ENCODE assay signal across 8 cellular contexts in the genomic region with DNA sequence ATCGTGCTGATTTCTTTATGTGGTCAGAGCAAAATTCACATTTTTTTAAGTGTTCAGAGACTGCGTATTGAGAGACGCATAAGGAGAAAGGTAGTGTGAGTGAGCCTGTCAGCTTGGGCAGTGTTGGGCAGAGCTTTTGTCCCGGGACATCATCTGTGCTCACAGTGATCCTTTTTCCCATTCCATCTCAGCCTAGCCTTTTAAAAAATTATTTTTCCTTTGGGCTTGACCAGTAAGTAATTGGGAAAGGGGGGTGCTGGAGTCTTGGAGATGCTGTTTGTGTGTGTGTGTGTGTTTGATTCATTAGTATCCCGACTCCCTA. TPM values are rescaled to one million over a fixed set of nuclear protein-coding genes. Genes with fewer than 3 reads are reported as not detected.
DNase-seq lines count a peak whose midpoint lies in the region; ATAC-seq and TF ChIP-seq lines count a peak whose summit lies in the region.

No MANE protein-coding gene starts in this region.

- H3K9me3 ChIP-seq in lower lobe of right lung: no peaks in the 10 kb centered on the region
- H3K9me3 ChIP-seq in upper lobe of left lung: no peaks in the 10 kb centered on the region

- peaks cover 10% of the 10 kb centered on the region for H3K36me3 Mint-ChIP-seq in activated naive CD4-positive, alpha-beta T cell treated with anti-CD3 and anti-CD28 coated beads, Interleukin-2, amount 50 U/mL, for 24 hours

- H3K4me3 ChIP-seq in astrocyte of the spinal cord (ENCODE audit: low read depth, low read length) (peak overlapping the region; percentile 92), lower lobe of right lung (peak overlapping the region; percentile 92), upper lobe of left lung (peak overlapping the region in 3 of 4 donors; percentile 69 to 92 (median 80))

- peak overlapping the region; percentile 97 for H3K27ac ChIP-seq in lower lobe of right lung
- H3K27ac ChIP-seq in upper lobe of left lung: peak overlapping the region in 3 of 4 donors; percentile 95 to 99 (median 96)

- intact Hi-C loops in lower lobe of right lung (cut with DNase I): no loop called here

- H3K27me3 ChIP-seq in lower lobe of right lung (ENCODE audit: low read depth) (no peaks in the 10 kb centered on the region), upper lobe of left lung (no peaks in the 10 kb centered on the region)

- no peak for TF ChIP-seq EP300 in upper lobe of left lung (IDR thresholded peaks at IDR 0.05)

- H3K4me1 ChIP-seq in lower lobe of right lung (peaks cover 61% of the 10 kb centered on the region), upper lobe of left lung (peaks cover 56 to 67% (median 57%) of the 10 kb centered on the region in 4 donors)

- H3K27me3 Mint-ChIP-seq in activated naive CD4-positive, alpha-beta T cell treated with anti-CD3 and anti-CD28 coated beads, Interleukin-2, amount 50 U/mL, for 24 hours: no peaks in the 10 kb centered on the region

- no peaks in the 10 kb centered on the region for H3K9me3 Mint-ChIP-seq in activated naive CD4-positive, alpha-beta T cell treated with anti-CD3 and anti-CD28 coated beads, Interleukin-2, amount 50 U/mL, for 24 hours

- H3K27ac Mint-ChIP-seq in activated naive CD4-positive, alpha-beta T cell treated with anti-CD3 and anti-CD28 coated beads, Interleukin-2, amount 50 U/mL, for 24 hours: peak overlapping the region; percentile 97

- DNase-seq in activated naive CD4-positive, alpha-beta T cell treated with anti-CD3 and anti-CD28 coated beads, Interleukin-2, amount 50 U/mL, for 16 hours: no peak
- DNase-seq in astrocyte of the spinal cord (ENCODE audit: low read depth, low spot score) (no peak), lower lobe of right lung (no peak), upper lobe of left lung (no peak), NCI-H1092 (lab: John Stamatoyannopoulos, UW) (no peak)

- no peak for TF ChIP-seq POLR2A in upper lobe of left lung (IDR thresholded peaks at IDR 0.05)

- ATAC-seq in lower lobe of right lung (no peak), upper lobe of left lung (ENCODE audit: low FRiP score in 2 of 2) (no peak), HG02973 (IDR thresholded peaks at IDR 0.05; ENCODE audit: unreplicated experiment) (no peak), GM21786 (IDR thresholded peaks at IDR 0.05; ENCODE audit: unreplicated experiment) (no peak)

- peaks cover 68% of the 10 kb centered on the region for H3K4me1 Mint-ChIP-seq in activated naive CD4-positive, alpha-beta T cell treated with anti-CD3 and anti-CD28 coated beads, Interleukin-2, amount 50 U/mL, for 24 hours

- TF ChIP-seq CTCF in astrocyte of the spinal cord (IDR thresholded peaks at IDR 0.05; ENCODE audit: low read depth, low read length) (no peak), lower lobe of right lung (IDR thresholded peaks at IDR 0.05) (no peak), upper lobe of left lung (IDR thresholded peaks at IDR 0.05) (no peak)

- H3K4me3 Mint-ChIP-seq in activated naive CD4-positive, alpha-beta T cell treated with anti-CD3 and anti-CD28 coated beads, Interleukin-2, amount 50 U/mL, for 24 hours: peak overlapping the region; percentile 97

- in situ Hi-C loops in astrocyte of the spinal cord (cut with HindIII; ENCODE audit: low sequenced_read_pairs): no loop called here

- WGBS in upper lobe of left lung, 2 donors: 16 to 24% methylated on average over 5 of the region's 5 CpGs

- H3K36me3 ChIP-seq in lower lobe of right lung: no peaks in the 10 kb centered on the region
- peaks cover 0 to 7% (median 0%) of the 10 kb centered on the region in 4 donors for H3K36me3 ChIP-seq in upper lobe of left lung

RNA-seq across cellular contexts. Expression of a gene that starts 1.5 kb away (rescaled TPM):
- total RNA-seq in lower lobe of right lung (16.7 TPM), upper lobe of left lung (10 to 100 TPM; 12.7 to 27.2 (median 19.1) TPM)
